Comparison of ENCODE assay signal across 14 cellular contexts in the genomic region with DNA sequence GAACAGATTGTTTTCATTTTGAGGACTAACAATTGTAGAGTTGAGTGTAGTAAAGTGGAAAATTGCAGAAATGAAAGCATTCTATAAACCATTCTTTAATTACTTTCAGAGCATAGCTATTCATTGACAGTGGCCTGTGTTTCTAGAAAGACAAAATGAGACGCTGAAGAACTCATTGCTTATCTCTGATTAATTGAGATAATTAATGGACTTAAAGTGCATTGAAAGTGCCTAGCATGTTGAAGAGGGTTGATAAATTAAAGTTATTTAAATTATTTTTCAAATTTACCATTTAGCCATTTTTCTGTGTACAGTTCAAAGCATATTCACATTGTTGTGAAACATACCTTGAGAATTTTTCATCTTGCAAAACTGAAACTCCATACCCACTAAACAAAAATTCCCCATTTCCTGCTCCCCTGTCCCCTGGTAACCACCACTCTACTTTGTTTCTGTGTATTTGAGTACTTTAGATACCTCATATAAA. TPM values are rescaled to one million over a fixed set of nuclear protein-coding genes. Genes with fewer than 3 reads are reported as not detected.
A peak's percentile ranks its signal among the peaks of the same experiment; 100 is the strongest.
DNase-seq lines count a peak whose midpoint lies in the region; ATAC-seq lines count a peak whose summit lies in the region.
"Had no signal": no experiment of that assay in that cellular context is flagged by ENCODE, and none has a peak within 500 bp of the region (broad histone marks: within the 10 kb centered on the region; RNA-seq: fewer than 3 reads in every experiment).

No MANE protein-coding gene starts in this region.

- H3K4me1 ChIP-seq in ACC112 (ENCODE audit: control insufficient read depth, insufficient read depth, low read length, unreplicated experiment) = peaks cover 8% of the 10 kb centered on the region

- H3K36me3 ChIP-seq in ACC112 (ENCODE audit: insufficient read depth, low read length) = no peaks in the 10 kb centered on the region
- H3K36me3 ChIP-seq: heart right ventricle, stomach had no signal

- peak; percentile 89 for ATAC-seq in GM19043 (IDR thresholded peaks at IDR 0.05; ENCODE audit: low read depth, unreplicated experiment)
- peak; percentile 78 for ATAC-seq in HG02642 (IDR thresholded peaks at IDR 0.05; ENCODE audit: poor library complexity, unreplicated experiment)
- peak; percentile 81 for ATAC-seq in HG03442 (IDR thresholded peaks at IDR 0.05; ENCODE audit: unreplicated experiment)
- ATAC-seq in activated T-cell treated with anti-CD3 and anti-CD28 coated beads, Interleukin-2, amount 50 U/mL, for 4 hours = no peak
- ATAC-seq: A549, heart right ventricle had no signal

- no peaks in the 10 kb centered on the region for H3K9me3 Mint-ChIP-seq in activated T-cell treated with anti-CD3 and anti-CD28 coated beads, Interleukin-2, amount 50 U/mL, for 4 hours
- H3K9me3 Mint-ChIP-seq: activated naive CD4-positive, alpha-beta T cell treated with anti-CD3 and anti-CD28 coated beads, Interleukin-2, amount 50 U/mL, for 24 hours had no signal

- no peak overlapping the region for H3K4me3 ChIP-seq in ACC112 (ENCODE audit: low read depth, low read length)
- H3K4me3 ChIP-seq: A549, heart right ventricle, stomach had no signal

- H3K4me1 Mint-ChIP-seq in activated T-cell treated with anti-CD3 and anti-CD28 coated beads, Interleukin-2, amount 50 U/mL, for 4 hours (ENCODE audit: low read depth) = peaks cover 12% of the 10 kb centered on the region

- H3K27ac ChIP-seq in ACC112 (ENCODE audit: low read depth, low read length) = peak overlapping the region; percentile 32; the same call in 1 of the 2 replicates
- H3K27ac ChIP-seq: A549, heart right ventricle, stomach had no signal

- DNase-seq in activated T-cell treated with anti-CD3 and anti-CD28 coated beads, Interleukin-2, amount 50 U/mL, for 4 hours = no peak
- DNase-seq in RPMI8226 = no peak
- no peak for DNase-seq in DMS53 treated with DMSO at 0.1 percent for 48 hours (lab: John Stamatoyannopoulos, UW; ENCODE audit: unreplicated experiment)
- no peak for DNase-seq in mesenteric fat pad (ENCODE audit: low spot score)
- DNase-seq: activated CD4-positive, CD25-positive, alpha-beta regulatory T cell treated with anti-CD3 and anti-CD28 coated beads, Interleukin-2, amount 50 U/mL, for 72 hours; dermis blood vessel endothelial cell; heart right ventricle; stomach had no signal

- H2AFZ ChIP-seq in ACC112 (ENCODE audit: low read length, unreplicated experiment) = no peak overlapping the region

- H3K27me3 Mint-ChIP-seq in activated T-cell treated with anti-CD3 and anti-CD28 coated beads, Interleukin-2, amount 50 U/mL, for 4 hours (ENCODE audit: low read depth) = no peaks in the 10 kb centered on the region
- H3K27me3 Mint-ChIP-seq: activated naive CD4-positive, alpha-beta T cell treated with anti-CD3 and anti-CD28 coated beads, Interleukin-2, amount 50 U/mL, for 24 hours had no signal

- H3K4me3 Mint-ChIP-seq in activated T-cell treated with anti-CD3 and anti-CD28 coated beads, Interleukin-2, amount 50 U/mL, for 4 hours = no peak overlapping the region
- H3K4me3 Mint-ChIP-seq: activated naive CD4-positive, alpha-beta T cell treated with anti-CD3 and anti-CD28 coated beads, Interleukin-2, amount 50 U/mL, for 24 hours had no signal

- no peaks in the 10 kb centered on the region for H3K36me3 Mint-ChIP-seq in activated T-cell treated with anti-CD3 and anti-CD28 coated beads, Interleukin-2, amount 50 U/mL, for 4 hours (ENCODE audit: insufficient read depth)

- no peaks in the 10 kb centered on the region for H3K27me3 ChIP-seq in ACC112 (ENCODE audit: insufficient read depth, low read length)
- H3K27me3 ChIP-seq: heart right ventricle, stomach had no signal

- H3K79me2 ChIP-seq in ACC112 (ENCODE audit: control insufficient read depth, insufficient read depth, low read length, unreplicated experiment) = peaks cover 25% of the 10 kb centered on the region

RNA-seq across cellular contexts. Expression of gene DAAM1, which starts 57.4 kb away (rescaled TPM):
- total RNA-seq in activated T-cell treated with anti-CD3 and anti-CD28 coated beads, Interleukin-2, amount 50 U/mL, for 4 hours = 1 to 10 TPM; 4.5 to 6.0 (median 5.2) TPM
- 52.5 TPM for total RNA-seq in mesenteric fat pad

Comparison
In these comparisons a context has a peak if more than half of its experiments do, and no peak if none do; other contexts are left out.
1. ATAC-seq: peak in GM19043 (single experiment), HG02642 (single experiment) and HG03442 (single experiment); none in activated T-cell treated with anti-CD3 and anti-CD28 coated beads, Interleukin-2, amount 50 U/mL, for 4 hours (0 of 2).